In genomic region chrX:116009871-116010710, GRCh38 we compare ENCODE assay signal across 1 cellular context.
TF ChIP-seq lines count a peak whose summit lies in the region.

No MANE protein-coding gene starts in this region.

TF ChIP-seq in HepG2, 621 proteins besides CTCF, POLR2A, EP300 and RAD21 (continued from another document):
- no peak for TF ChIP-seq ZNF318 (CRISPR knock-in tag; IDR thresholded peaks at IDR 0.05)
- TF ChIP-seq ATF4 (CRISPR knock-in tag; IDR thresholded peaks at IDR 0.05): peak in 1 of 2 experiments; percentile 67; a peak in 2 of 4 replicates
- TF ChIP-seq HNF4A (CRISPR knock-in tag; IDR thresholded peaks at IDR 0.05): peak; percentile 77
- TF ChIP-seq CEBPG (CRISPR knock-in tag; IDR thresholded peaks at IDR 0.05): peak; percentile 71
- peak; percentile 48 for TF ChIP-seq HNF4G (IDR thresholded peaks at IDR 0.05; ENCODE audit: borderline replicate concordance, low read depth, low read length)
- TF ChIP-seq HNF4G (CRISPR knock-in tag; IDR thresholded peaks at IDR 0.05; ENCODE audit: borderline replicate concordance, low read depth): no peak
- TF ChIP-seq HOXA7 (CRISPR knock-in tag; IDR thresholded peaks at IDR 0.05): no peak
- 0 out of 2 replicates have a peak, but pooled peaks have one; percentile 24 for TF ChIP-seq SAP130 (CRISPR knock-in tag; IDR thresholded peaks at IDR 0.05; ENCODE audit: low read depth)
- TF ChIP-seq KLF11 (CRISPR knock-in tag; IDR thresholded peaks at IDR 0.05): no peak
- TF ChIP-seq CEBPB (IDR thresholded peaks at IDR 0.05; ENCODE audit: borderline replicate concordance, low read depth, low read length): peak; percentile 41; the same call in 1 of the 2 replicates
